13 cellular contexts compared by ENCODE assay signal in the genomic region with DNA sequence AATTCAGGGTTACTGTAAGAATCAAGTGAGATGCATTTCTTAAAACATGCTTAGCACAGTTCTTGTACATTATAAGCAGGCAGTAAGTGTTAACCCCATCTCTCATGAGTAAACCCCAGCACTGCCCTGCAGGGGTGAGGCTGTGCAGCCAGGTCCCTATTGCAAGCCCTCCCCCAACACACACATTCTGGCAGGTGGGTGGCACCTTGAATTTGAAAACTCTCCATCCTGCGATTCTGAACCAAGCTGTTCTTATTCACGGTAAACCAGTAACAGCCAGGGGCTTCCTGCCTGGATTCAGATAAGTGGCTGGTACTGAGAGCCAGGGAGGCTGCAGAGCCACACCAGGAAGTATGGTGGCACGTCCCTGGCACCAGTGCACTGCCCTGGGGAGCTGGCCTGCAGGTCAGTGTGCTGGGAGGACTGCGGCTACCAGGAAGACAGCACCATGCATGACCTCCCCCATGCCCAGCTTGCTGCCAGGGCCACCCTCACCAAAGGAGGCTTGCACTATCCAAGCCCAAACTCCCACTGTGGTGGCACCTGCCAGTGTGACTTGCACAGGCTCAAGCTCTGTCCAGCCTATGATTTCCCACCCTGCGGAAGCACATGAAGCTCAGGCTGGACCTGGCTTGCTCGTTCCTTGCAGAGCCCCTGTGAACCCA.
A peak's percentile ranks its signal among the peaks of the same experiment; 100 is the strongest.
DNase-seq lines count a peak whose midpoint lies in the region; ATAC-seq and TF ChIP-seq lines count a peak whose summit lies in the region.
"Had no signal": no experiment of that assay in that cellular context is flagged by ENCODE, and none has a peak within 500 bp of the region (broad histone marks: within the 10 kb centered on the region; RNA-seq: fewer than 3 reads in every experiment).

No MANE protein-coding gene starts in this region.

- intact Hi-C loops in CD4-positive, alpha-beta T cell (cut with DNase I, micrococcal nuclease), result loop anchor here in 1 of 2 experiments (5.0 kb wide), 1 partner anchor 86 kb away; the partner anchor contains the start of gene MICAL2
- intact Hi-C loops in lower lobe of right lung (cut with DNase I), result no loop called here

- H3K27ac Mint-ChIP-seq in CD4-positive, alpha-beta T cell, result peak overlapping the region; percentile 89
- H3K27ac Mint-ChIP-seq in activated CD8-positive, alpha-beta T cell treated with anti-CD3 and anti-CD28 coated beads, Interleukin-2, amount 10 ng/mL, durations not matched to agents 7 days and 5 days, result peak overlapping the region; percentile 56
- H3K27ac Mint-ChIP-seq: naive B cell had no signal

- no peak for TF ChIP-seq CTCF in CD4-positive, alpha-beta T cell (IDR thresholded peaks at IDR 0.05)
- TF ChIP-seq CTCF in lower lobe of right lung (IDR thresholded peaks at IDR 0.05), result no peak

- DNase-seq in NCI-H146 (lab: John Stamatoyannopoulos, UW) (peak; percentile 19), NCI-H146 treated with DMSO at 0.1 percent for 48 hours (lab: John Stamatoyannopoulos, UW; ENCODE audit: unreplicated experiment) (no peak), lower lobe of right lung (no peak), hepatic stellate cell (ENCODE audit: low spot score) (no peak), NOMO-1 treated with DMSO at 0.1 percent for 48 hours (lab: John Stamatoyannopoulos, UW; ENCODE audit: unreplicated experiment) (no peak), T1000 (lab: John Stamatoyannopoulos, UW) (no peak)
- DNase-seq in CD4-positive, alpha-beta T cell, result no peak
- DNase-seq in activated CD8-positive, alpha-beta T cell treated with anti-CD3 and anti-CD28 coated beads, Interleukin-2, amount 10 ng/mL, durations not matched to agents 7 days and 5 days, result no peak
- DNase-seq: naive B cell, NCI-H2081 treated with DMSO at 0.1 percent for 48 hours, sigmoid colon, SW 1271 had no signal

- peak overlapping the region; percentile 77 for H3K4me3 Mint-ChIP-seq in CD4-positive, alpha-beta T cell
- H3K4me3 Mint-ChIP-seq in activated CD8-positive, alpha-beta T cell treated with anti-CD3 and anti-CD28 coated beads, Interleukin-2, amount 10 ng/mL, durations not matched to agents 7 days and 5 days, result peak overlapping the region; percentile 84

- no peak overlapping the region for H3K4me3 ChIP-seq in lower lobe of right lung
- H3K4me3 ChIP-seq: sigmoid colon had no signal

- H3K9me3 Mint-ChIP-seq in CD4-positive, alpha-beta T cell, result no peaks in the 10 kb centered on the region
- H3K9me3 Mint-ChIP-seq in activated CD8-positive, alpha-beta T cell treated with anti-CD3 and anti-CD28 coated beads, Interleukin-2, amount 10 ng/mL, durations not matched to agents 7 days and 5 days (ENCODE audit: insufficient read depth), result no peaks in the 10 kb centered on the region

- H3K27ac ChIP-seq in CD4-positive, alpha-beta T cell (ENCODE audit: low read depth, low read length), result no peak overlapping the region
- peak overlapping the region; percentile 44 for H3K27ac ChIP-seq in lower lobe of right lung
- H3K27ac ChIP-seq: 22Rv1 had no signal

- H3K27me3 ChIP-seq in CD4-positive, alpha-beta T cell (ENCODE audit: control insufficient read depth, insufficient read depth, low read length), result no peaks in the 10 kb centered on the region
- H3K27me3 ChIP-seq in lower lobe of right lung (ENCODE audit: low read depth), result no peaks in the 10 kb centered on the region
- H3K27me3 ChIP-seq: sigmoid colon had no signal

- H3K4me1 ChIP-seq in lower lobe of right lung, result peaks cover 40% of the 10 kb centered on the region

- CTCF ChIA-PET in CD4-positive, alpha-beta T cell (lab: Charles Lee), result interaction anchor here (2.6 kb wide), 1 partner anchor 9 kb away, joined by 8 read pairs; no protein-coding TSS in a partner anchor
- CTCF ChIA-PET in activated CD8-positive, alpha-beta T cell treated with anti-CD3 and anti-CD28 coated beads, Interleukin-2, amount 10 ng/mL, durations not matched to agents 7 days and 5 days (lab: Charles Lee), result interaction anchor here (0.6 to 7.8 kb wide), 17 partner anchors 21 to 151 kb away, joined by 3 to 51 read pairs (median 4); no protein-coding TSS in a partner anchor

- no peaks in the 10 kb centered on the region for H3K9me3 ChIP-seq in CD4-positive, alpha-beta T cell (ENCODE audit: control insufficient read depth, low read length)
- no peaks in the 10 kb centered on the region for H3K9me3 ChIP-seq in lower lobe of right lung
- H3K9me3 ChIP-seq: sigmoid colon had no signal

- ATAC-seq in CD4-positive, alpha-beta T cell (ENCODE audit: poor library complexity), result no peak
- ATAC-seq in activated CD8-positive, alpha-beta T cell treated with anti-CD3 and anti-CD28 coated beads, Interleukin-2, amount 10 ng/mL, durations not matched to agents 7 days and 5 days, result no peak
- peak in 1 of 2 donors; percentile 5 for ATAC-seq in lower lobe of right lung

- no peaks in the 10 kb centered on the region for H3K27me3 Mint-ChIP-seq in CD4-positive, alpha-beta T cell
- H3K27me3 Mint-ChIP-seq in activated CD8-positive, alpha-beta T cell treated with anti-CD3 and anti-CD28 coated beads, Interleukin-2, amount 10 ng/mL, durations not matched to agents 7 days and 5 days (ENCODE audit: low read depth), result no peaks in the 10 kb centered on the region

- peaks cover 79% of the 10 kb centered on the region for H3K4me1 Mint-ChIP-seq in CD4-positive, alpha-beta T cell (ENCODE audit: low read depth)
- H3K4me1 Mint-ChIP-seq in activated CD8-positive, alpha-beta T cell treated with anti-CD3 and anti-CD28 coated beads, Interleukin-2, amount 10 ng/mL, durations not matched to agents 7 days and 5 days (ENCODE audit: low read depth), result peaks cover 73% of the 10 kb centered on the region
- H3K4me1 Mint-ChIP-seq: naive B cell had no signal

- POLR2A ChIA-PET in CD4-positive, alpha-beta T cell (lab: Charles Lee), result interaction anchor here (1.1 to 8.7 kb wide), 5 partner anchors 8 to 112 kb away, joined by 3 to 69 read pairs (median 13); no protein-coding TSS in a partner anchor
- POLR2A ChIA-PET in activated CD8-positive, alpha-beta T cell treated with anti-CD3 and anti-CD28 coated beads, Interleukin-2, amount 10 ng/mL, durations not matched to agents 7 days and 5 days (lab: Charles Lee), result interaction anchor here (0.7 to 5.0 kb wide), 6 partner anchors 26 to 111 kb away, joined by 3 to 42 read pairs (median 4); partner anchors contain the start of gene MICAL2

- peaks cover 7% of the 10 kb centered on the region for H3K36me3 ChIP-seq in lower lobe of right lung
- H3K36me3 ChIP-seq: sigmoid colon had no signal

- no peaks in the 10 kb centered on the region for H3K36me3 Mint-ChIP-seq in CD4-positive, alpha-beta T cell (ENCODE audit: low read depth)
- H3K36me3 Mint-ChIP-seq in activated CD8-positive, alpha-beta T cell treated with anti-CD3 and anti-CD28 coated beads, Interleukin-2, amount 10 ng/mL, durations not matched to agents 7 days and 5 days (ENCODE audit: low read depth), result peaks cover 22% of the 10 kb centered on the region
- H3K36me3 Mint-ChIP-seq: naive B cell had no signal
